ENCODE assay signal across 9 cellular contexts in the genomic region with DNA sequence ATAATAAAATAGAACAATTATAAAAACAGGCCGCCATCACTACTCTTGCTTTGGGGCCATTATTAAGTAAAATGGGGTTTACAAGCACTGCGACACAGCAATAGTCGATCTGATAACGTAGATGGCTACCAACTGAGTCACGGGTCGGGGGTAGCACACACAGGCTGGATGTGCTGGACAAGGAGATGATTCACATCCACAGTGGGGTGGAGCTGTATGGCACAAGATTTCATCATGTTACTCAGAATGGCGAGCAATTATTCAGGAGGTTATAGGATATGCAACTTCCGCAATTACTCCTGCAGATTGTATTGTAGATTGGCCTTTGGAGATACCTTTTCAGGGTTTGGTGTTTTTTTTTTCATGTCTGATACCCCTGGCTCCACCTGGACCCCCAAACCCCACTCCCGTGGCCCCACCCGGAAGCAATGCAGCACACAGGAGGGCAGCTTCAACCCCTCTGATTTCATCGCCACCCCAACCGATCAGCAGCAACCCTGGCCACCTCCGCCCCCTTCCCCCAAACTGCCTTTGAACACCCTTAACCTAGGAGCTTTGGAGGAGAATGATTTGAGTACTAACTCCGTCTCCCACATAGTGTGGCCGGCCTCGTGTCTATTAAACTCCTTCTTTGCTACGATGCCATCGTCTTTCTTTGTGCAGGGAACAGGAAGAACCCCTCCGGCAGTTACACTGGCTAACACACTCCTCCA. TPM values are rescaled to one million over a fixed set of nuclear protein-coding genes. Genes with fewer than 3 reads are reported as not detected.
DNase-seq lines count a peak whose midpoint lies in the region; ATAC-seq, FAIRE-seq and TF ChIP-seq lines count a peak whose summit lies in the region.
"Had no signal": no experiment of that assay in that cellular context is flagged by ENCODE, and none has a peak within 500 bp of the region (broad histone marks: within the 10 kb centered on the region; RNA-seq: fewer than 3 reads in every experiment).

No MANE protein-coding gene starts in this region.

- H3K4me2 ChIP-seq in skeletal muscle satellite cell (ENCODE audit: low read length): no peak overlapping the region

- no peak overlapping the region for H3K27ac ChIP-seq in kidney (ENCODE audit: low read depth in 2 of 2, low read length in 2 of 2)

- TF ChIP-seq CTCF in kidney (IDR thresholded peaks at IDR 0.05; ENCODE audit: borderline replicate concordance, extremely low read depth, insufficient read depth): no peak

- H3K9ac ChIP-seq in skeletal muscle satellite cell (ENCODE audit: low read depth, low read length) (peak overlapping the region; percentile 59), kidney (ENCODE audit: low read length in 2 of 2) (no peak overlapping the region)

- peak; percentile 78 for DNase-seq in H4 (ENCODE audit: low spot score)
- peak; percentile 89 for DNase-seq in RKO (ENCODE audit: low spot score)
- DNase-seq in fibroblast of gingiva (ENCODE audit: low read depth): peak; percentile 91
- DNase-seq in kidney: no peak
- DNase-seq in NCI-H1105 (lab: John Stamatoyannopoulos, UW): no peak
- DNase-seq: activated CD8-positive, alpha-beta memory T cell treated with anti-CD3 and anti-CD28 coated beads, Interleukin-2, amount 10 ng/mL, durations not matched to agents 7 days and 5 days; naive B cell had no signal

- H3K36me3 ChIP-seq in skeletal muscle satellite cell (ENCODE audit: insufficient read depth, low read length): no peaks in the 10 kb centered on the region
- no peaks in the 10 kb centered on the region for H3K36me3 ChIP-seq in kidney (ENCODE audit: control insufficient read depth in 1 of 2, insufficient read depth in 2 of 2, low read length in 2 of 2)

- intact Hi-C loops in kidney (cut with DNase I): no loop called here

- H3K27me3 ChIP-seq in skeletal muscle satellite cell (ENCODE audit: control insufficient read depth, insufficient read depth, low read length): no peaks in the 10 kb centered on the region

- no peak for ATAC-seq in HG03159 (IDR thresholded peaks at IDR 0.05; ENCODE audit: unreplicated experiment)
- ATAC-seq: activated CD8-positive, alpha-beta memory T cell treated with anti-CD3 and anti-CD28 coated beads, Interleukin-2, amount 10 ng/mL, durations not matched to agents 7 days and 5 days had no signal

- H3K9me3 ChIP-seq in skeletal muscle satellite cell (replicated peaks; ENCODE audit: low read length) (no peaks in the 10 kb centered on the region), kidney (ENCODE audit: control insufficient read depth in 1 of 2, low read length in 2 of 2) (no peaks in the 10 kb centered on the region)

- H3K4me3 ChIP-seq in skeletal muscle satellite cell (ENCODE audit: low read length): peak overlapping the region; percentile 8
- no peak overlapping the region for H3K4me3 ChIP-seq in kidney (ENCODE audit: low read length in 2 of 2)

- H3K4me1 ChIP-seq in skeletal muscle satellite cell (ENCODE audit: control insufficient read depth, insufficient read depth, low read length): peaks cover 20% of the 10 kb centered on the region
- H3K4me1 ChIP-seq in kidney (ENCODE audit: control insufficient read depth in 1 of 2, insufficient read depth in 1 of 2, low read depth in 1 of 2, low read length in 2 of 2): no peaks in the 10 kb centered on the region

- FAIRE-seq in kidney (lab: Jason Lieb, UNC): no peak

RNA-seq across cellular contexts. Expression of gene MLPH, which starts 21.4 kb away (rescaled TPM):
- 7.7 and 9.9 TPM in 2 replicates for total RNA-seq in H4 (2014; rRNA removed; shearing (Covaris generic))
- 24.7 and 53.0 TPM in 2 replicates for total RNA-seq in skeletal muscle satellite cell (2012; rRNA removed)
- total RNA-seq in kidney: 9.6 TPM
- polyA plus RNA-seq in kidney (ENCODE audit: insufficient read depth, low read depth, low replicate concordance): 4.6 TPM
- total RNA-seq: activated CD8-positive, alpha-beta memory T cell treated with anti-CD3 and anti-CD28 coated beads, Interleukin-2, amount 10 ng/mL, durations not matched to agents 7 days and 5 days had no signal

RNA-seq across cellular contexts. Expression of gene COL6A3, which starts 51.7 kb away (rescaled TPM):
- total RNA-seq in H4 (2014; rRNA removed; shearing (Covaris generic)): 202 and 204 TPM in 2 replicates
- 1,992 and 2,805 TPM in 2 replicates for total RNA-seq in skeletal muscle satellite cell (2012; rRNA removed)
- total RNA-seq in kidney: 59.5 TPM
- 3.8 TPM for polyA plus RNA-seq in kidney (ENCODE audit: insufficient read depth, low read depth, low replicate concordance)

Comparison
In these comparisons a context has a peak if more than half of its experiments do, and no peak if none do; other contexts are left out.
1. DNase-seq: peak in H4 (single experiment), RKO (single experiment) and fibroblast of gingiva (single experiment); none in kidney (single experiment) and NCI-H1105 (single experiment).